9 cellular contexts compared by ENCODE assay signal in the genomic region with DNA sequence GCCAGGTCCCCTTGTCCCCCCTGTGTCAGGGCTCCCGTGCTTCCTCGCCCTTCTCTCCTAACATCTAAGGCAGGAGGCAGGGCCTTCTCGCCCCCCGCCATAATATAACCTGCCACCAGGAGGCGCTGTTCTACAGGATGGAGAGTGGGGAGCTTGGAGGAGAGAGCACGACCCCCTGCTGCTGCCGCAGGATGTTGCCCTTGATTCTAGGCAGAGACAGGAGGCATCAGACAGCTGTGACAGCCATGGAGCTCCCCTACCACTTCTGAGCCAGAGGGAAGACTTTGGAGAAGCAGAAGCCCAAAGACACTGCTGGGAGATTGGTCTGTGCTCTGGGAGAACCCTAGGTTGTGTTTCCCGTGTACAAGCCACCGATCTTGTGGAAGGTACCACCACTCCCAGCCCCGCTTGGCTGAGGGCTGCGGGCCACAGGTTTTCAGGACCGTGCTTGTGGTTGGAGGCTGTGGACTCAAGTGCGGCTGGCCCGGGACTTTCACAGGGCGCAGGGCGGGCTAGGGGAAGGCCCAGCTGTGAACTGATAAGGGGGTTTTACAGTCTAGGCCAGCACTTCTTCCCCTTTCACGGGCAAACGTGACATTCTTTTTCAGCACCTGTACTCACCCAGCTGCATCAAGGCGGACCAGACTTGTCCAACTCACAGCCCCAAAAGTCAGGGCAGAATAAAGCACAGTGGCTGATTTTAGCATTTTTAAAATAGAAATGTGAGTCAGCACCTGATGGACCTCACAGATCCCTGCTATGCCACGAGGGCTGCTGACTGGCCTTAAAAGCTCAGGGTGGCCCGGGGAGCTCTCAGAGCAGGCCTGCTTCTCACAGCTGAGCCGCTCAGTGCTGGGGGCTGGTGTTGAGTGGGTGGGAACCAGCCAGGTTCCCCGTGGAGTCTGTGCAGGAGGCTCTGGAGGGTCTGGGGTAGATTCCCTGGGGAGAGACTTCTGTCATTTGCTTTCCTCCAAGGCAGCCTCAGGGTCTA. TPM values are rescaled to one million over a fixed set of nuclear protein-coding genes. Genes with fewer than 3 reads are reported as not detected.
DNase-seq lines count a peak whose midpoint lies in the region; ATAC-seq and TF ChIP-seq lines count a peak whose summit lies in the region.
"Had no signal": no experiment of that assay in that cellular context is flagged by ENCODE, and none has a peak within 500 bp of the region (broad histone marks: within the 10 kb centered on the region; RNA-seq: fewer than 3 reads in every experiment).

No MANE protein-coding gene starts in this region.

- peak; percentile 37 for DNase-seq in MV-4-11 (lab: John Stamatoyannopoulos, UW)
- DNase-seq in T-helper 17 cell: peak; percentile 76 to 96 (median 77)
- DNase-seq in adrenal gland: peak; percentile 46 to 76 (median 60)
- peak; percentile 91 for DNase-seq in iPS DF 6.9 (ENCODE audit: low read depth, low spot score)
- DNase-seq in stimulated activated CD4-positive, alpha-beta T cell treated with anti-CD3 and anti-CD28 coated beads, Interleukin-15, amount 100 ng/mL, for 24 hours: peak; percentile 93
- DNase-seq in occipital lobe (lab: John Stamatoyannopoulos, UW): no peak

- H3K4me1 Mint-ChIP-seq in T-helper 17 cell: peaks cover 27% of the 10 kb centered on the region

- H3K4me1 ChIP-seq in adrenal gland (replicated peaks in 1 of 2): no peaks in the 10 kb centered on the region
- 0 out of 2 replicates have a peak, but pooled peaks cover 4% of the 10 kb centered on the region for H3K4me1 ChIP-seq in iPS DF 6.9 (ENCODE audit: control insufficient read depth, insufficient read depth, low read length)

- peak; percentile 58 to 77 (median 72) for TF ChIP-seq CTCF in adrenal gland (IDR thresholded peaks at IDR 0.05)

- 55 to 61% (median 57%) methylated on average over 7 to 23 of the region's 23 CpGs for WGBS in adrenal gland, 4 donors
- WGBS in iPS DF 6.9 (ENCODE audit: insufficient coverage, insufficient read length): no CpG with 5 or more reads among the region's 23 CpGs

- intact Hi-C loops in adrenal gland (cut with DNase I): no loop called here

- no peak for TF ChIP-seq POLR2A in adrenal gland (IDR thresholded peaks at IDR 0.05)

- H3K27me3 ChIP-seq in adrenal gland: no peaks in the 10 kb centered on the region
- H3K27me3 ChIP-seq in iPS DF 6.9 (ENCODE audit: control insufficient read depth, insufficient read depth, low read length): no peaks in the 10 kb centered on the region

- H3K27ac ChIP-seq in adrenal gland (no peak overlapping the region), iPS DF 6.9 (ENCODE audit: low read length) (no peak overlapping the region)

- H3K9me3 ChIP-seq in T-helper 17 cell (ENCODE audit: control insufficient read depth, low read length, poor library complexity, severe bottlenecking): no peaks in the 10 kb centered on the region
- no peaks in the 10 kb centered on the region for H3K9me3 ChIP-seq in adrenal gland (replicated peaks in 1 of 3)
- H3K9me3 ChIP-seq in iPS DF 6.9 (ENCODE audit: control insufficient read depth, insufficient read depth, low read length): no peaks in the 10 kb centered on the region

- H3K4me3 ChIP-seq in adrenal gland (no peak overlapping the region), iPS DF 6.9 (ENCODE audit: low read length) (no peak overlapping the region)

- peak overlapping the region; percentile 84 for H3K4me3 Mint-ChIP-seq in T-helper 17 cell

- peak overlapping the region; percentile 94 for H3K27ac Mint-ChIP-seq in T-helper 17 cell

- no peaks in the 10 kb centered on the region for H3K36me3 Mint-ChIP-seq in T-helper 17 cell (ENCODE audit: low read depth)

- H3K36me3 ChIP-seq in adrenal gland (replicated peaks in 1 of 2): no peaks in the 10 kb centered on the region
- no peaks in the 10 kb centered on the region for H3K36me3 ChIP-seq in iPS DF 6.9 (ENCODE audit: control insufficient read depth, insufficient read depth, low read length)

- no peaks in the 10 kb centered on the region for H3K27me3 Mint-ChIP-seq in T-helper 17 cell

- ATAC-seq in GM18498 (IDR thresholded peaks at IDR 0.05; ENCODE audit: unreplicated experiment): peak; percentile 93
- peak; percentile 91 for ATAC-seq in HG02571 (IDR thresholded peaks at IDR 0.05; ENCODE audit: unreplicated experiment)
- ATAC-seq in T-helper 17 cell: peak; percentile 90

RNA-seq across cellular contexts. Expression of gene TIGIT, which starts 2.6 kb away (rescaled TPM):
- 10 to 100 TPM; 11.6 to 13.3 TPM for total RNA-seq in T-helper 17 cell
- under 1 TPM in 5 of 8 donors, not detected in 3; 0.14 to 0.61 (median 0.26) TPM for total RNA-seq in adrenal gland
- under 1 TPM; 0.05 to 0.24 (median 0.13) TPM for polyA plus RNA-seq in adrenal gland
- not detected for total RNA-seq in occipital lobe

RNA-seq across cellular contexts. Expression of gene ZNF80, which starts 53.8 kb away (rescaled TPM):
- total RNA-seq in T-helper 17 cell (under 1 TPM; 0.65 to 0.97 TPM), adrenal gland (not detected), occipital lobe (not detected)
- under 1 TPM in 1 of 3 donors, not detected in 2; 0.03 TPM for polyA plus RNA-seq in adrenal gland
- total RNA-seq: temporal lobe had no signal

Comparison
In these comparisons a context has a peak if more than half of its experiments do, and no peak if none do; other contexts are left out.
1. RNA of gene TIGIT, which starts 2.6 kb away (total RNA-seq): 11.6 to 13.3 TPM in T-helper 17 cell; 0.14 to 0.61 TPM in adrenal gland and not detected in occipital lobe (single experiment); every median in the first group is over 4 times any median in the second.
2. Peak in every context shown above with its lines, with median percentiles within 50 percentile points of each other: ATAC-seq.